1 cellular context compared by ENCODE assay signal in the genomic region with DNA sequence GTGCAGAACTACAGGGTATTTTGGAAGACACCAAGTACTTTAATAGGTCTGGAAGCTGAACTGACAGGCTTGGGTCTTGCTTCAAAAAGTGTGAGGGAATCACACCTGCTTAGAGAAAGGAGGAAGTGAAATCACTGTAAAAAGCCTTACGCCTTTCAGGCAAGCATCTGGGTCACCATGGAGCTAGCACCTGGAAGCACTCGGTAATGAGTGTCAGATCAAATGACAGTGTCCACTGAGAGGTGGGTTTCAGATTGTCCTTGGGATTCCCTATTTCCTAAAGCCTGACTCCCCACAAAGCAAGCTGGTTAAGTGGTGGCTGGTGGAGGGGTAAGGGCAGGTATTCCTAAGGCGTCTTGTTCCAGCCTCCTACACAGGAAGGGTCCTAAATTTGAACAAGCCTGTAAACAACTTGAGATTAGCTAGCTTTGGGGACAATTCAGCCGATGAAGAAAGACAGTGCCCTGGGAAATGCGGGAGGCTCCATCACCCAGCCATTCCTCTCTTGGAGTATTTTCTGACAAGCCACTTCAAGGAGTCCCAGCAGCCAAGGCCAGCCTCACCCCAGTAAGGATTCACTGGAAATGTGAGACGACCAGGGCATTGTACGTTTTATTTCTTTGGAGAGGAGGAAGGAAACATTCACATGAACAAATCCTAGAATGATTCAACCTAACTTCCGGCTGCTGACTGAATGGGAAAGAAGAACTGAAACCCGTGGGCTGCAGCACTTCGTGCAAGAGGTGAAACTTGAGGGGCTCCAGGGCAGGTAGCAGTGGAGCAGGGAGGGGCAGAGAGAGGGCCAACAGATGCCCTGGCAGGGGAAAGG.
TF ChIP-seq lines count a peak whose summit lies in the region.

No MANE protein-coding gene starts in this region.

TF ChIP-seq in GM12878, 131 proteins besides CTCF, POLR2A, EP300 and RAD21 (continued from another document and continues in another):
- TF ChIP-seq ZBTB11 (CRISPR knock-in tag; IDR thresholded peaks at IDR 0.05) (no peak), POLR2AphosphoS2 (IDR thresholded peaks at IDR 0.05; ENCODE audit: low read depth, low read length) (no peak), TAF1 (IDR thresholded peaks at IDR 0.05; ENCODE audit: borderline replicate concordance, low read depth, low read length) (peak; percentile 52; the same call in 1 of the 2 replicates), EED (IDR thresholded peaks at IDR 0.05; ENCODE audit: low read depth) (peak; percentile 99), POU2F2 (IDR thresholded peaks at IDR 0.05; ENCODE audit: borderline replicate concordance, low read depth, low read length) (peak; percentile 94), E2F4 (IDR thresholded peaks at IDR 0.05; ENCODE audit: low read depth, low read length) (no peak), CEBPB (IDR thresholded peaks at IDR 0.05; ENCODE audit: borderline replicate concordance in 1 of 2, low read depth in 2 of 2, low read length in 2 of 2) (peak in 1 of 2 experiments; percentile 85; a peak in 2 of 4 replicates), SPI1 (IDR thresholded peaks at IDR 0.05; ENCODE audit: borderline replicate concordance, insufficient read depth, low read depth, low read length) (peak; percentile 99), SIX5 (IDR thresholded peaks at IDR 0.05; ENCODE audit: low read depth, low read length, severe bottlenecking) (no peak), HCFC1 (IDR thresholded peaks at IDR 0.05; ENCODE audit: low read length) (no peak), ZZZ3 (IDR thresholded peaks at IDR 0.05; ENCODE audit: control insufficient read depth, insufficient read length, low read depth) (no peak), BCLAF1 (IDR thresholded peaks at IDR 0.05) (no peak), CHD2 (IDR thresholded peaks at IDR 0.05; ENCODE audit: borderline replicate concordance, low read depth, low read length) (peak; percentile 86), LARP7 (IDR thresholded peaks at IDR 0.05) (0 out of 2 replicates have a peak, but pooled peaks have one; percentile 28), ZNF207 (IDR thresholded peaks at IDR 0.05; ENCODE audit: borderline replicate concordance) (peak; percentile 52; the same call in 1 of the 2 replicates), ZBED1 (IDR thresholded peaks at IDR 0.05; ENCODE audit: borderline replicate concordance) (peak; percentile 89), STAT3 (IDR thresholded peaks at IDR 0.05; ENCODE audit: low read depth, low read length) (0 out of 2 replicates have a peak, but pooled peaks have one; percentile 56), JUND (IDR thresholded peaks at IDR 0.05; ENCODE audit: low read depth, low read length) (peak; percentile 92), RB1 (IDR thresholded peaks at IDR 0.05; ENCODE audit: borderline replicate concordance) (no peak; the same call in 1 of the 2 replicates), DPF2 (IDR thresholded peaks at IDR 0.05) (peak; percentile 100), ZNF384 (IDR thresholded peaks at IDR 0.05; ENCODE audit: borderline replicate concordance, low read depth, low read length) (no peak), NFYA (IDR thresholded peaks at IDR 0.05; ENCODE audit: borderline replicate concordance, low read depth, low read length) (no peak), ZSCAN29 (IDR thresholded peaks at IDR 0.05) (0 out of 2 replicates have a peak, but pooled peaks have one; percentile 0), HSF1 (IDR thresholded peaks at IDR 0.05; ENCODE audit: low read depth, low read length) (no peak), ASH2L (IDR thresholded peaks at IDR 0.05; ENCODE audit: borderline replicate concordance, low read depth) (no peak), NR2F1 (conservative IDR thresholded peaks at IDR 0.05) (peak; percentile 82), SUZ12 (IDR thresholded peaks at IDR 0.05; ENCODE audit: unreplicated experiment) (no peak), GATAD2B (conservative IDR thresholded peaks at IDR 0.05; ENCODE audit: low read depth) (peak; percentile 94), RELB (IDR thresholded peaks at IDR 0.05; ENCODE audit: low read depth) (peak; percentile 86), TCF3 (IDR thresholded peaks at IDR 0.05; ENCODE audit: borderline replicate concordance, insufficient read depth, low read depth, low read length) (peak; percentile 98)
- TF ChIP-seq, protein P1, sequence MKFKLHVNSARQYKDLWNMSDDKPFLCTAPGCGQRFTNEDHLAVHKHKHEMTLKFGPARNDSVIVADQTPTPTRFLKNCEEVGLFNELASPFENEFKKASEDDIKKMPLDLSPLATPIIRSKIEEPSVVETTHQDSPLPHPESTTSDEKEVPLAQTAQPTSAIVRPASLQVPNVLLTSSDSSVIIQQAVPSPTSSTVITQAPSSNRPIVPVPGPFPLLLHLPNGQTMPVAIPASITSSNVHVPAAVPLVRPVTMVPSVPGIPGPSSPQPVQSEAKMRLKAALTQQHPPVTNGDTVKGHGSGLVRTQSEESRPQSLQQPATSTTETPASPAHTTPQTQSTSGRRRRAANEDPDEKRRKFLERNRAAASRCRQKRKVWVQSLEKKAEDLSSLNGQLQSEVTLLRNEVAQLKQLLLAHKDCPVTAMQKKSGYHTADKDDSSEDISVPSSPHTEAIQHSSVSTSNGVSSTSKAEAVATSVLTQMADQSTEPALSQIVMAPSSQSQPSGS (IDR thresholded peaks at IDR 0.05; ENCODE audit: low read length): peak; percentile 95
- TF ChIP-seq, protein P2, sequence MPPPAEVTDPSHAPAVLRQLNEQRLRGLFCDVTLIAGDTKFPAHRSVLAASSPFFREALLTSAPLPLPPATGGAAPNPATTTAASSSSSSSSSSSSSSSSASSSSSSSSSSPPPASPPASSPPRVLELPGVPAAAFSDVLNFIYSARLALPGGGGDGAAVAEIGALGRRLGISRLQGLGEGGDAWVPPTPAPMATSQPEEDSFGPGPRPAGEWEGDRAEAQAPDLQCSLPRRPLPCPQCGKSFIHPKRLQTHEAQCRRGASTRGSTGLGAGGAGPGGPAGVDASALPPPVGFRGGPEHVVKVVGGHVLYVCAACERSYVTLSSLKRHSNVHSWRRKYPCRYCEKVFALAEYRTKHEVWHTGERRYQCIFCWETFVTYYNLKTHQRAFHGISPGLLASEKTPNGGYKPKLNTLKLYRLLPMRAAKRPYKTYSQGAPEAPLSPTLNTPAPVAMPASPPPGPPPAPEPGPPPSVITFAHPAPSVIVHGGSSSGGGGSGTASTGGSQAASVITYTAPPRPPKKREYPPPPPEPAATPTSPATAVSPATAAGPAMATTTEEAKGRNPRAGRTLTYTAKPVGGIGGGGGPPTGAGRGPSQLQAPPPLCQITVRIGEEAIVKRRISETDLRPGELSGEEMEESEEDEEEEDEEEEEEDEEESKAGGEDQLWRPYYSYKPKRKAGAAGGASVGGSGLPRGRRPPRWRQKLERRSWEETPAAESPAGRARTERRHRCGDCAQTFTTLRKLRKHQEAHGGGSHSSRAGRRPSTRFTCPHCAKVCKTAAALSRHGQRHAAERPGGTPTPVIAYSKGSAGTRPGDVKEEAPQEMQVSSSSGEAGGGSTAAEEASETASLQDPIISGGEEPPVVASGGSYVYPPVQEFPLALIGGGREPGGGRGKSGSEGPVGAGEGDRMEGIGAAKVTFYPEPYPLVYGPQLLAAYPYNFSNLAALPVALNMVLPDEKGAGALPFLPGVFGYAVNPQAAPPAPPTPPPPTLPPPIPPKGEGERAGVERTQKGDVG (CRISPR knock-in tag; IDR thresholded peaks at IDR 0.05): no peak
- TF ChIP-seq, protein P3, sequence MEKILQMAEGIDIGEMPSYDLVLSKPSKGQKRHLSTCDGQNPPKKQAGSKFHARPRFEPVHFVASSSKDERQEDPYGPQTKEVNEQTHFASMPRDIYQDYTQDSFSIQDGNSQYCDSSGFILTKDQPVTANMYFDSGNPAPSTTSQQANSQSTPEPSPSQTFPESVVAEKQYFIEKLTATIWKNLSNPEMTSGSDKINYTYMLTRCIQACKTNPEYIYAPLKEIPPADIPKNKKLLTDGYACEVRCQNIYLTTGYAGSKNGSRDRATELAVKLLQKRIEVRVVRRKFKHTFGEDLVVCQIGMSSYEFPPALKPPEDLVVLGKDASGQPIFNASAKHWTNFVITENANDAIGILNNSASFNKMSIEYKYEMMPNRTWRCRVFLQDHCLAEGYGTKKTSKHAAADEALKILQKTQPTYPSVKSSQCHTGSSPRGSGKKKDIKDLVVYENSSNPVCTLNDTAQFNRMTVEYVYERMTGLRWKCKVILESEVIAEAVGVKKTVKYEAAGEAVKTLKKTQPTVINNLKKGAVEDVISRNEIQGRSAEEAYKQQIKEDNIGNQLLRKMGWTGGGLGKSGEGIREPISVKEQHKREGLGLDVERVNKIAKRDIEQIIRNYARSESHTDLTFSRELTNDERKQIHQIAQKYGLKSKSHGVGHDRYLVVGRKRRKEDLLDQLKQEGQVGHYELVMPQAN (conservative IDR thresholded peaks at IDR 0.05): peak; percentile 71
- TF ChIP-seq, protein P4, sequence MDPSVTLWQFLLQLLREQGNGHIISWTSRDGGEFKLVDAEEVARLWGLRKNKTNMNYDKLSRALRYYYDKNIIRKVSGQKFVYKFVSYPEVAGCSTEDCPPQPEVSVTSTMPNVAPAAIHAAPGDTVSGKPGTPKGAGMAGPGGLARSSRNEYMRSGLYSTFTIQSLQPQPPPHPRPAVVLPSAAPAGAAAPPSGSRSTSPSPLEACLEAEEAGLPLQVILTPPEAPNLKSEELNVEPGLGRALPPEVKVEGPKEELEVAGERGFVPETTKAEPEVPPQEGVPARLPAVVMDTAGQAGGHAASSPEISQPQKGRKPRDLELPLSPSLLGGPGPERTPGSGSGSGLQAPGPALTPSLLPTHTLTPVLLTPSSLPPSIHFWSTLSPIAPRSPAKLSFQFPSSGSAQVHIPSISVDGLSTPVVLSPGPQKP (IDR thresholded peaks at IDR 0.05; ENCODE audit: low read depth, low read length): peak; percentile 89
